Comparison of ENCODE assay signal across 8 cellular contexts in genomic region chr19:49870309-49870901, GRCh38. TPM values are rescaled to one million over a fixed set of nuclear protein-coding genes. Genes with fewer than 3 reads are reported as not detected.
DNase-seq lines count a peak whose midpoint lies in the region; ATAC-seq, FAIRE-seq and TF ChIP-seq lines count a peak whose summit lies in the region.

No MANE protein-coding gene starts in this region.

- H3K14ac ChIP-seq in IMR-90 (replicated peaks; ENCODE audit: low read depth, low read length): peak overlapping the region; percentile 98

- no TSS peak for BruUV-seq in IMR-90 (replicated peaks; lab: Mats Ljungman, UMichigan)

- intact Hi-C loops in IMR-90 (cut with micrococcal nuclease): no loop called here
- intact Hi-C loops in mucosa of descending colon (cut with DNase I, micrococcal nuclease): no loop called here

- H3K23ac ChIP-seq in IMR-90 (ENCODE audit: low read depth, low read length): peak overlapping the region; percentile 94

- H3K79me1 ChIP-seq in IMR-90 (ENCODE audit: low read depth in 1 of 2, low read length in 2 of 2): peaks cover 15 to 60% of the 10 kb centered on the region in 2 experiments

- H2BK120ac ChIP-seq in IMR-90 (ENCODE audit: low read depth, low read length): peak overlapping the region; percentile 64

- peak overlapping the region; percentile 17; the same call in 1 of the 2 replicates for H3K18ac ChIP-seq in IMR-90 (ENCODE audit: low read depth, low read length)

- peaks cover 12% of the 10 kb centered on the region for H3K9me1 ChIP-seq in IMR-90 (ENCODE audit: insufficient read depth, low read length)

- peak overlapping the region; percentile 46 for H3K4me3 ChIP-seq in A549
- H3K4me3 ChIP-seq in IMR-90 (ENCODE audit: insufficient read depth, low read depth, low read length): peak overlapping the region; percentile 43
- H3K4me3 ChIP-seq in mucosa of descending colon: peak overlapping the region; percentile 9

- H2BK20ac ChIP-seq in IMR-90 (ENCODE audit: low read depth, low read length): no peak overlapping the region

- no peaks in the 10 kb centered on the region for H4K20me1 ChIP-seq in IMR-90 (ENCODE audit: insufficient read depth, low read length)

- no peak overlapping the region; the same call in 2 of the 3 replicates for H2BK15ac ChIP-seq in IMR-90 (ENCODE audit: low read depth, low read length)

- H3K27me3 ChIP-seq in IMR-90 (ENCODE audit: control insufficient read depth, insufficient read depth, low read length): no peaks in the 10 kb centered on the region

- H3K9me3 ChIP-seq in A549: no peaks in the 10 kb centered on the region
- no peaks in the 10 kb centered on the region for H3K9me3 ChIP-seq in IMR-90 (ENCODE audit: control insufficient read depth, insufficient read depth, low read length)
- no peaks in the 10 kb centered on the region for H3K9me3 ChIP-seq in mucosa of descending colon

- TF ChIP-seq EP300 in A549 (IDR thresholded peaks at IDR 0.05): no peak

- dilution Hi-C loops in IMR-90 (cut with HindIII; ENCODE audit: low sequenced_read_pairs, unreplicated experiment): no loop called here

- no peak for FAIRE-seq in A549 (lab: Jason Lieb, UNC)

- H3K9ac ChIP-seq in IMR-90 (ENCODE audit: low read depth, low read length): peak overlapping the region; percentile 66

- H2AFZ ChIP-seq in IMR-90 (replicated peaks; ENCODE audit: low read length, poor library complexity): peak overlapping the region; percentile 87

- peak overlapping the region; percentile 84 to 98 for H4K8ac ChIP-seq in IMR-90 (ENCODE audit: low read depth in 2 of 2, low read length in 2 of 2)

- TF ChIP-seq CTCF in A549 (IDR thresholded peaks at IDR 0.05) (no peak), IMR-90 (conservative IDR thresholded peaks at IDR 0.05; ENCODE audit: low read depth, low read length) (no peak), mucosa of descending colon (IDR thresholded peaks at IDR 0.05) (no peak)

- 71% methylated on average over 13 of the region's 15 CpGs for WGBS in A549 (ENCODE audit: missing lambda C conversion rate)
- 77% methylated on average over 6 of the region's 15 CpGs; no CpG with 5 or more reads in 1 of the 2 experiments for WGBS in IMR-90 (ENCODE audit: extremely low coverage in 2 of 2, insufficient read length in 1 of 2), 2 experiments

- H2BK5ac ChIP-seq in IMR-90 (ENCODE audit: low read depth, low read length, poor library complexity, severe bottlenecking): peak overlapping the region; percentile 74

- DNase-seq in A549 (ENCODE audit: low read depth in 1 of 2, low spot score in 1 of 2): no peak
- DNase-seq in IMR-90: no peak
- peak in 2 of 3 donors; percentile 39 to 73 for DNase-seq in mucosa of descending colon
- DNase-seq in NCI-H524 (lab: John Stamatoyannopoulos, UW): no peak
- DNase-seq in GF-D8 (lab: John Stamatoyannopoulos, UW): no peak
- no peak for DNase-seq in NCI-H2081 treated with DMSO at 0.1 percent for 48 hours (lab: John Stamatoyannopoulos, UW)
- DNase-seq in activated T-cell treated with anti-CD3 and anti-CD28 coated beads for 4 hours: no peak

- ATAC-seq in A549: no peak
- ATAC-seq in IMR-90 (ENCODE audit: low read depth): no peak
- ATAC-seq in mucosa of descending colon: no peak

- CTCF ChIA-PET in A549 (lab: Yijun Ruan, JAX): interaction anchor here (1.2 to 1.6 kb wide), 2 partner anchors 17 to 20 kb away, joined by 4 to 6 read pairs; no protein-coding TSS in a partner anchor
- CTCF ChIA-PET in IMR-90 (lab: Yijun Ruan, JAX): no interaction called here

- H3K4me2 ChIP-seq in A549 (peak overlapping the region; percentile 86), IMR-90 (ENCODE audit: low read depth, low read length) (peak overlapping the region; percentile 94)

- H4K91ac ChIP-seq in IMR-90 (ENCODE audit: insufficient read depth, low read depth, low read length): peak overlapping the region; percentile 72

- H3K4me1 ChIP-seq in A549: peaks cover 40% of the 10 kb centered on the region
- peaks cover 8% of the 10 kb centered on the region for H3K4me1 ChIP-seq in IMR-90 (ENCODE audit: control insufficient read depth, insufficient read depth, low read length)
- H3K4me1 ChIP-seq in mucosa of descending colon (ENCODE audit: low read depth): peaks cover 41% of the 10 kb centered on the region

- peak overlapping the region; percentile 99 for H4K5ac ChIP-seq in IMR-90 (ENCODE audit: low read depth, low read length)

- POLR2A ChIA-PET in A549 (lab: Yijun Ruan, JAX): interaction anchor here (1.4 kb wide), 1 partner anchor 27 kb away, joined by 4 read pairs; no protein-coding TSS in a partner anchor
- POLR2A ChIA-PET in IMR-90 (lab: Charles Lee; ENCODE audit: unreplicated experiment): no interaction called here

- peak overlapping the region; percentile 94 for H2AK9ac ChIP-seq in IMR-90 (replicated peaks; ENCODE audit: low read depth, low read length, poor library complexity)

- H2AK5ac ChIP-seq in IMR-90 (ENCODE audit: low read depth, low read length): peak overlapping the region; percentile 100

- TF ChIP-seq POLR2A in A549 (IDR thresholded peaks at IDR 0.05; ENCODE audit: low read length): no peak; the same call in none of the 2 replicates
- TF ChIP-seq POLR2A in IMR-90 (IDR thresholded peaks at IDR 0.05; ENCODE audit: low read depth, low read length): no peak

- H3K56ac ChIP-seq in IMR-90 (ENCODE audit: extremely low read depth, insufficient read depth, low read length): peak overlapping the region; percentile 14; the same call in 1 of the 2 replicates

- TF ChIP-seq RAD21 in A549 (conservative IDR thresholded peaks at IDR 0.05 in 1 of 2, IDR thresholded peaks at IDR 0.05 in 1 of 2) (no peak), IMR-90 (IDR thresholded peaks at IDR 0.05; ENCODE audit: low read length) (no peak)

- in situ Hi-C loops in IMR-90 (cut with MboI; ENCODE audit: low sequenced_read_pairs): no loop called here

- H3K36me3 ChIP-seq in IMR-90 (ENCODE audit: control insufficient read depth, insufficient read depth, low read length): peaks cover 7% of the 10 kb centered on the region; the same call in 1 of the 2 replicates
- no peaks in the 10 kb centered on the region for H3K36me3 ChIP-seq in mucosa of descending colon (ENCODE audit: low read depth)

- H3K27ac ChIP-seq in A549 (peak overlapping the region; percentile 85 to 92), IMR-90 (ENCODE audit: insufficient read depth, low read length) (peak overlapping the region; percentile 74), cingulate gyrus (ENCODE audit: low read depth, low read length) (peak overlapping the region; percentile 89)

- peak overlapping the region; percentile 99 for H3K4ac ChIP-seq in IMR-90 (ENCODE audit: low read depth, low read length)

RNA-seq across cellular contexts. Expression of gene PNKP, which starts 3.0 kb away (rescaled TPM):
- polyA plus RNA-seq in A549 (2011; rRNA removed) (22.5 and 23.3 TPM in 2 replicates), A549 (2017; fragmentation: RNase III; extraction: RNeasy Plus Mini Kit Qiagen cat#74134 plus additional on column Dnase treatment) (63.8 to 75.9 TPM (median 71.2 TPM) in 3 replicates), IMR-90 (2012; rRNA removed) (25.0 and 33.0 TPM in 2 replicates)
- polyA plus RNA-seq in A549 (2012; cell fraction: cytosol; rRNA removed): 40.5 and 44.1 TPM in 2 replicates
- 235 and 294 TPM in 2 replicates for polyA plus RNA-seq in A549 (2012; cell fraction: nucleus; rRNA removed)
- 35.0 and 36.5 TPM in 2 replicates for polyA minus RNA-seq in A549 (2011; rRNA and poly(A)+ RNA removed)
- total RNA-seq in IMR-90 (2012; rRNA removed) (10.6 and 14.2 TPM in 2 replicates), mucosa of descending colon (100 to 1,000 TPM in 2 of 3 donors, 10 to 100 TPM in 1; 84.3 to 114 (median 111) TPM)
- 16.7 and 18.1 TPM in 2 replicates for polyA plus RNA-seq in IMR-90 (2012; cell fraction: cytosol; rRNA removed)
- 171 and 356 TPM in 2 replicates for polyA plus RNA-seq in IMR-90 (2012; cell fraction: nucleus; rRNA removed; ENCODE audit: low replicate concordance)

RNA-seq across cellular contexts. Expression of gene AKT1S1, which starts 6.8 kb away (rescaled TPM):
- polyA plus RNA-seq in A549 (2011; rRNA removed) (39.2 and 41.5 TPM in 2 replicates), A549 (2017; fragmentation: RNase III; extraction: RNeasy Plus Mini Kit Qiagen cat#74134 plus additional on column Dnase treatment) (63.4 to 75.9 TPM (median 75.3 TPM) in 3 replicates), IMR-90 (2012; rRNA removed) (54.4 and 68.7 TPM in 2 replicates)
- 70.4 and 91.8 TPM in 2 replicates for polyA plus RNA-seq in A549 (2012; cell fraction: cytosol; rRNA removed)
- 107 and 112 TPM in 2 replicates for polyA plus RNA-seq in A549 (2012; cell fraction: nucleus; rRNA removed)
- 30.8 and 33.3 TPM in 2 replicates for polyA minus RNA-seq in A549 (2011; rRNA and poly(A)+ RNA removed)
- total RNA-seq in IMR-90 (2012; rRNA removed) (3.6 and 5.0 TPM in 2 replicates), mucosa of descending colon (10 to 100 TPM; 38.8 to 44.0 (median 42.3) TPM)
- 58.5 and 76.0 TPM in 2 replicates for polyA plus RNA-seq in IMR-90 (2012; cell fraction: cytosol; rRNA removed)
- polyA plus RNA-seq in IMR-90 (2012; cell fraction: nucleus; rRNA removed; ENCODE audit: low replicate concordance): 78.4 and 102 TPM in 2 replicates

RNA-seq across cellular contexts. Expression of gene TBC1D17, which starts 7.1 kb away (rescaled TPM):
- polyA plus RNA-seq in A549 (2011; rRNA removed) (12.3 and 18.0 TPM in 2 replicates), A549 (2017; fragmentation: RNase III; extraction: RNeasy Plus Mini Kit Qiagen cat#74134 plus additional on column Dnase treatment) (26.6 to 44.8 TPM (median 41.5 TPM) in 3 replicates), IMR-90 (2012; rRNA removed) (26.8 and 27.8 TPM in 2 replicates)
- polyA plus RNA-seq in A549 (2012; cell fraction: cytosol; rRNA removed): 26.5 and 33.3 TPM in 2 replicates
- polyA plus RNA-seq in A549 (2012; cell fraction: nucleus; rRNA removed): 65.2 and 76.6 TPM in 2 replicates
- polyA minus RNA-seq in A549 (2011; rRNA and poly(A)+ RNA removed): 14.3 and 18.0 TPM in 2 replicates
- total RNA-seq in IMR-90 (2012; rRNA removed) (1.1 and 1.4 TPM in 2 replicates), mucosa of descending colon (10 to 100 TPM; 33.7 to 55.7 (median 45.1) TPM)
- polyA plus RNA-seq in IMR-90 (2012; cell fraction: cytosol; rRNA removed): 18.6 and 33.5 TPM in 2 replicates
- polyA plus RNA-seq in IMR-90 (2012; cell fraction: nucleus; rRNA removed; ENCODE audit: low replicate concordance): 40.7 and 82.6 TPM in 2 replicates

RNA-seq across cellular contexts. Expression of gene PTOV1, which starts 19.4 kb away (rescaled TPM):
- polyA plus RNA-seq in A549 (2011; rRNA removed) (27.7 and 41.2 TPM in 2 replicates), A549 (2017; fragmentation: RNase III; extraction: RNeasy Plus Mini Kit Qiagen cat#74134 plus additional on column Dnase treatment) (119 to 153 TPM (median 147 TPM) in 3 replicates), IMR-90 (2012; rRNA removed) (106 and 107 TPM in 2 replicates)
- 111 and 150 TPM in 2 replicates for polyA plus RNA-seq in A549 (2012; cell fraction: cytosol; rRNA removed)
- 235 and 351 TPM in 2 replicates for polyA plus RNA-seq in A549 (2012; cell fraction: nucleus; rRNA removed)
- 60.2 and 109 TPM in 2 replicates for polyA minus RNA-seq in A549 (2011; rRNA and poly(A)+ RNA removed)
- total RNA-seq in IMR-90 (2012; rRNA removed) (34.4 and 36.1 TPM in 2 replicates), mucosa of descending colon (100 to 1,000 TPM in 2 of 3 donors, 10 to 100 TPM in 1; 92.8 to 171 (median 107) TPM)
- polyA plus RNA-seq in IMR-90 (2012; cell fraction: cytosol; rRNA removed): 63.8 and 170 TPM in 2 replicates
- polyA plus RNA-seq in IMR-90 (2012; cell fraction: nucleus; rRNA removed; ENCODE audit: low replicate concordance): 249 and 529 TPM in 2 replicates

RNA-seq across cellular contexts. Expression of gene IL4I1, which starts 26.3 kb away (rescaled TPM):
- polyA plus RNA-seq in A549 (2011; rRNA removed) (0.15 and 0.18 TPM in 2 replicates), A549 (2017; fragmentation: RNase III; extraction: RNeasy Plus Mini Kit Qiagen cat#74134 plus additional on column Dnase treatment) (0.62 to 0.88 TPM (median 0.87 TPM) in 3 replicates), IMR-90 (2012; rRNA removed) (0.27 and 0.31 TPM in 2 replicates)
- polyA plus RNA-seq in A549 (2012; cell fraction: cytosol; rRNA removed): 0.20 and 0.26 TPM in 2 replicates
- 0.66 and 0.84 TPM in 2 replicates for polyA plus RNA-seq in A549 (2012; cell fraction: nucleus; rRNA removed)
- 0.70 TPM in 1 of 2 replicates, not detected in the other for polyA minus RNA-seq in A549 (2011; rRNA and poly(A)+ RNA removed)
- total RNA-seq in IMR-90 (2012; rRNA removed) (under 0.01 and 0.36 TPM in 2 replicates), mucosa of descending colon (1 to 10 TPM; 1.2 to 1.7 (median 1.6) TPM)
- 0.29 and 0.48 TPM in 2 replicates for polyA plus RNA-seq in IMR-90 (2012; cell fraction: cytosol; rRNA removed)
- polyA plus RNA-seq in IMR-90 (2012; cell fraction: nucleus; rRNA removed; ENCODE audit: low replicate concordance): 0.24 and 0.60 TPM in 2 replicates

Comparison
In these comparisons a context has a peak if more than half of its experiments do, and no peak if none do; other contexts are left out.
1. DNase-seq: peak in mucosa of descending colon (2 of 3); none in A549 (0 of 2), IMR-90 (single experiment), NCI-H524 (0 of 2), GF-D8 (single experiment), NCI-H2081 treated with DMSO at 0.1 percent for 48 hours (single experiment) and activated T-cell treated with anti-CD3 and anti-CD28 coated beads for 4 hours (single experiment).
2. RNA of gene TBC1D17, which starts 7.1 kb away (total RNA-seq): 33.7 to 55.7 TPM in mucosa of descending colon; 1.1 to 1.4 TPM in IMR-90; every median in the first group is over 10 times any median in the second.
3. Peak in every context shown above with its lines, with median percentiles within 50 percentile points of each other: H3K27ac ChIP-seq and H3K4me3 ChIP-seq.